Comparison of ENCODE assay signal across 8 cellular contexts in genomic region chr10:42475168-42476098, GRCh38.
DNase-seq lines count a peak whose midpoint lies in the region; ATAC-seq and TF ChIP-seq lines count a peak whose summit lies in the region.

No MANE protein-coding gene starts in this region.

- H3K27ac Mint-ChIP-seq in naive thymus-derived CD8-positive, alpha-beta T cell, result no peak overlapping the region
- no peak overlapping the region for H3K27ac Mint-ChIP-seq in natural killer cell treated with Interleukin-12 subunit alpha and Interleukin-12 subunit beta and Interleukin-15 and Interleukin-18, amount 100 ng/mL, for 72 hours
- H3K27ac Mint-ChIP-seq in activated CD8-positive, alpha-beta memory T cell treated with anti-CD3 and anti-CD28 coated beads, Interleukin-2, amount 10 ng/mL, durations not matched to agents 7 days and 5 days, result no peak overlapping the region

- POLR2A ChIA-PET in naive thymus-derived CD8-positive, alpha-beta T cell (lab: Charles Lee), result no interaction called here

- ATAC-seq in naive thymus-derived CD8-positive, alpha-beta T cell, result no peak
- ATAC-seq in natural killer cell treated with Interleukin-12 subunit alpha and Interleukin-12 subunit beta and Interleukin-15 and Interleukin-18, amount 100 ng/mL, for 72 hours, result no peak
- no peak for ATAC-seq in activated CD8-positive, alpha-beta memory T cell treated with anti-CD3 and anti-CD28 coated beads, Interleukin-2, amount 10 ng/mL, durations not matched to agents 7 days and 5 days

- peaks cover 27 to 82% (median 31%) of the 10 kb centered on the region in 5 donors for H3K27me3 Mint-ChIP-seq in naive thymus-derived CD8-positive, alpha-beta T cell
- peaks cover 0 to 15% of the 10 kb centered on the region in 2 donors for H3K27me3 Mint-ChIP-seq in natural killer cell treated with Interleukin-12 subunit alpha and Interleukin-12 subunit beta and Interleukin-15 and Interleukin-18, amount 100 ng/mL, for 72 hours
- peaks cover 9% of the 10 kb centered on the region for H3K27me3 Mint-ChIP-seq in activated CD8-positive, alpha-beta memory T cell treated with anti-CD3 and anti-CD28 coated beads, Interleukin-2, amount 10 ng/mL, durations not matched to agents 7 days and 5 days

- peak overlapping the region in 6 of 10 donors; percentile 23 to 63 (median 53) for H3K4me3 Mint-ChIP-seq in naive thymus-derived CD8-positive, alpha-beta T cell
- H3K4me3 Mint-ChIP-seq in natural killer cell treated with Interleukin-12 subunit alpha and Interleukin-12 subunit beta and Interleukin-15 and Interleukin-18, amount 100 ng/mL, for 72 hours, result no peak overlapping the region
- H3K4me3 Mint-ChIP-seq in activated CD8-positive, alpha-beta memory T cell treated with anti-CD3 and anti-CD28 coated beads, Interleukin-2, amount 10 ng/mL, durations not matched to agents 7 days and 5 days, result no peak overlapping the region

- peaks cover 0 to 11% (median 3%) of the 10 kb centered on the region in 9 donors for H3K9me3 Mint-ChIP-seq in naive thymus-derived CD8-positive, alpha-beta T cell
- no peaks in the 10 kb centered on the region for H3K9me3 Mint-ChIP-seq in natural killer cell treated with Interleukin-12 subunit alpha and Interleukin-12 subunit beta and Interleukin-15 and Interleukin-18, amount 100 ng/mL, for 72 hours
- peaks cover 8% of the 10 kb centered on the region for H3K9me3 Mint-ChIP-seq in activated CD8-positive, alpha-beta memory T cell treated with anti-CD3 and anti-CD28 coated beads, Interleukin-2, amount 10 ng/mL, durations not matched to agents 7 days and 5 days (ENCODE audit: low read depth)

- peak overlapping the region; percentile 83 for H3K4me3 ChIP-seq in AG09309 (ENCODE audit: control insufficient read depth, low read depth, low read length)

- H3K4me1 Mint-ChIP-seq in naive thymus-derived CD8-positive, alpha-beta T cell, result peaks cover 2 to 6% (median 3%) of the 10 kb centered on the region in 4 donors
- no peaks in the 10 kb centered on the region for H3K4me1 Mint-ChIP-seq in natural killer cell treated with Interleukin-12 subunit alpha and Interleukin-12 subunit beta and Interleukin-15 and Interleukin-18, amount 100 ng/mL, for 72 hours (ENCODE audit: low read depth in 2 of 2)
- no peaks in the 10 kb centered on the region for H3K4me1 Mint-ChIP-seq in activated CD8-positive, alpha-beta memory T cell treated with anti-CD3 and anti-CD28 coated beads, Interleukin-2, amount 10 ng/mL, durations not matched to agents 7 days and 5 days

- peak; percentile 32 for DNase-seq in AG09309 (ENCODE audit: low read depth)
- DNase-seq in dedifferentiated amniotic fluid mesenchymal stem cell (ENCODE audit: extremely low spot score), result peak; percentile 34
- DNase-seq in naive thymus-derived CD8-positive, alpha-beta T cell, result no peak
- no peak for DNase-seq in natural killer cell treated with Interleukin-12 subunit alpha and Interleukin-12 subunit beta and Interleukin-15 and Interleukin-18, amount 100 ng/mL, for 72 hours (ENCODE audit: low spot score)
- DNase-seq in KBM-7, result no peak
- no peak for DNase-seq in activated CD8-positive, alpha-beta memory T cell treated with anti-CD3 and anti-CD28 coated beads, Interleukin-2, amount 10 ng/mL, durations not matched to agents 7 days and 5 days
- no peak for DNase-seq in effector CD8-positive, alpha-beta T cell (lab: John Stamatoyannopoulos, UW)

- in situ Hi-C loops in KBM-7 (cut with MboI; ENCODE audit: low pct_unique_long_range_greater_than_20kb, low sequenced_read_pairs), result no loop called here

- TF ChIP-seq CTCF in AG09309 (IDR thresholded peaks at IDR 0.05; ENCODE audit: control insufficient read depth, insufficient read depth, low read depth, low read length, missing control alignments) (no peak), LNCAP (IDR thresholded peaks at IDR 0.05) (peak; percentile 13; the same call in 1 of the 2 replicates)

- peaks cover 2 to 10% (median 3%) of the 10 kb centered on the region in 3 donors for H3K36me3 Mint-ChIP-seq in naive thymus-derived CD8-positive, alpha-beta T cell
- H3K36me3 Mint-ChIP-seq in natural killer cell treated with Interleukin-12 subunit alpha and Interleukin-12 subunit beta and Interleukin-15 and Interleukin-18, amount 100 ng/mL, for 72 hours, result peaks cover 5% of the 10 kb centered on the region
- H3K36me3 Mint-ChIP-seq in activated CD8-positive, alpha-beta memory T cell treated with anti-CD3 and anti-CD28 coated beads, Interleukin-2, amount 10 ng/mL, durations not matched to agents 7 days and 5 days, result peaks cover 2% of the 10 kb centered on the region

- CTCF ChIA-PET in activated CD8-positive, alpha-beta memory T cell treated with anti-CD3 and anti-CD28 coated beads, Interleukin-2, amount 10 ng/mL, durations not matched to agents 7 days and 5 days (lab: Charles Lee), result no interaction called here

Comparison
In these comparisons a context has a peak if more than half of its experiments do, and no peak if none do; other contexts are left out.
1. DNase-seq: peak in AG09309 (single experiment) and dedifferentiated amniotic fluid mesenchymal stem cell (single experiment); none in naive thymus-derived CD8-positive, alpha-beta T cell (0 of 10), natural killer cell treated with Interleukin-12 subunit alpha and Interleukin-12 subunit beta and Interleukin-15 and Interleukin-18, amount 100 ng/mL, for 72 hours (single experiment), KBM-7 (single experiment), activated CD8-positive, alpha-beta memory T cell treated with anti-CD3 and anti-CD28 coated beads, Interleukin-2, amount 10 ng/mL, durations not matched to agents 7 days and 5 days (single experiment) and effector CD8-positive, alpha-beta T cell (single experiment).
2. H3K4me3 Mint-ChIP-seq: peak in naive thymus-derived CD8-positive, alpha-beta T cell (6 of 10); none in natural killer cell treated with Interleukin-12 subunit alpha and Interleukin-12 subunit beta and Interleukin-15 and Interleukin-18, amount 100 ng/mL, for 72 hours (single experiment) and activated CD8-positive, alpha-beta memory T cell treated with anti-CD3 and anti-CD28 coated beads, Interleukin-2, amount 10 ng/mL, durations not matched to agents 7 days and 5 days (single experiment).